Comparison of ENCODE assay signal across 24 cellular contexts in the genomic region with DNA sequence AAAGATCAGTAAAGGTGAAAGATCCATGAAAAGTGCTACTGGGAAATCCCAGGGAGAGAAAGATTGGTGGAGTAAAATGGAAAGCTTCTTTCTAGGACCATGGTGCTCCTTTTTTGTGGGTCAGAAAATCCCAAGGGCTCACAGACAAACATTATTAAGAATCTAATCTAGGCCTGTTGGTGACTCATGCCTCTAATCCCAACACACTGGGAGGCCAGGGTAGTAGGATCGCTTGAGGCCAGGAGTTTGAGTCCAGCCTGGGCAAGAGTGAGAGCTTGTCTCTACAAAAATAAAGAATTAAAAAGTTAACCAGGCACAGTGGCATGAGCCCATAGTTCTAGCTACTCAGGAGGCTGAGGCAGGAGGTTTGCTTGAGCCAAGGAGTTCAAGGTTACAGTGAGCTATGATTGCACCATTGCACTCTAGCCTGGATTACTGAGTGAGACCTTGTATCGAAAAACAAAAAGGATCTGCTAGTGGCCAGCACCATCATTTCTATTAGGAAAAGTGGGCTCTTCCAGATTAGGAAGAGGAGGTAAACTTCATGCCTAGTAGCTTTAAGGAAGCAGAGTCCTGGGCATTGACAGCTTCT.
"Had no signal": no experiment of that assay in that cellular context is flagged by ENCODE, and none has a peak within 500 bp of the region (broad histone marks: within the 10 kb centered on the region; RNA-seq: fewer than 3 reads in every experiment).

No MANE protein-coding gene starts in this region.

- H3K4me3 ChIP-seq: lung, spleen, thoracic aorta, upper lobe of right lung had no signal

- H3K9me3 ChIP-seq: neutrophil, spleen, thoracic aorta, upper lobe of right lung had no signal

- H3K27ac ChIP-seq: epithelial cell of prostate, neutrophil, parathyroid adenoma, spleen, thoracic aorta, upper lobe of right lung had no signal

- DNase-seq: activated CD4-positive, alpha-beta memory T cell treated with anti-CD3 and anti-CD28 coated beads, Interleukin-2, amount 10 ng/mL, durations not matched to agents 7 days and 5 days; activated CD4-positive, alpha-beta T cell treated with anti-CD3 and anti-CD28 coated beads for 36 hours; activated CD8-positive, alpha-beta memory T cell treated with anti-CD3 and anti-CD28 coated beads, Interleukin-2, amount 10 ng/mL, durations not matched to agents 7 days and 5 days; activated naive CD4-positive, alpha-beta T cell; activated naive CD8-positive, alpha-beta T cell treated with anti-CD3 and anti-CD28 coated beads for 36 hours; activated T-cell treated with anti-CD3 and anti-CD28 coated beads, Interleukin-2, amount 50 U/mL, for 1 hour; amygdala; caudate nucleus; endodermal cell; hypothalamus; islet precursor cell; left colon; spleen; stimulated activated CD4-positive, alpha-beta T cell treated with anti-CD3 and anti-CD28 coated beads, Interleukin-4, amount 100 ng/mL, for 4 hours; upper lobe of right lung had no signal

- H3K36me3 ChIP-seq: neutrophil, spleen, thoracic aorta, upper lobe of right lung had no signal

- ATAC-seq: activated CD4-positive, alpha-beta T cell treated with anti-CD3 and anti-CD28 coated beads for 36 hours; activated CD8-positive, alpha-beta memory T cell treated with anti-CD3 and anti-CD28 coated beads, Interleukin-2, amount 10 ng/mL, durations not matched to agents 7 days and 5 days; activated T-helper 17 cell treated with anti-CD3 and anti-CD28 coated beads, Interleukin-2, amount 50 U/mL, for 72 hours; left colon; natural killer cell treated with Interleukin-12 subunit alpha and Interleukin-12 subunit beta and Interleukin-15 and Interleukin-18, amount 100 ng/mL, for 72 hours; stimulated activated memory B cell treated with anti-CD40 and anti-IgM and Interleukin-4, amounts not matched to agents 10 μg/mL and 1 μg/mL and 100 μg/mL, for 72 hours; upper lobe of right lung; WTC11 had no signal

- H3K4me1 ChIP-seq: parathyroid adenoma, spleen, upper lobe of right lung had no signal

- H3K27me3 ChIP-seq: neutrophil, spleen, upper lobe of right lung had no signal
